Comparison of ENCODE assay signal across 14 cellular contexts in genomic region chrX:3262906-3263305, GRCh38.
DNase-seq lines count a peak whose midpoint lies in the region; ATAC-seq, FAIRE-seq and TF ChIP-seq lines count a peak whose summit lies in the region.
"Had no signal": no experiment of that assay in that cellular context is flagged by ENCODE, and none has a peak within 500 bp of the region (broad histone marks: within the 10 kb centered on the region; RNA-seq: fewer than 3 reads in every experiment).

No MANE protein-coding gene starts in this region.

- peaks cover 7% of the 10 kb centered on the region for H3K9me3 Mint-ChIP-seq in progenitor cell of endocrine pancreas (ENCODE audit: low read depth)
- H3K9me3 Mint-ChIP-seq: activated T-helper 17 cell treated with anti-CD3 and anti-CD28 coated beads, Interleukin-2, amount 50 U/mL, for 72 hours had no signal

- no peak for TF ChIP-seq CTCF in RWPE2 (IDR thresholded peaks at IDR 0.05; ENCODE audit: poor library complexity, severe bottlenecking)
- no peak for TF ChIP-seq CTCF in fibroblast of lung (conservative IDR thresholded peaks at IDR 0.05 in 1 of 2, IDR thresholded peaks at IDR 0.05 in 1 of 2; ENCODE audit: low read depth in 1 of 2, low read length in 2 of 2)
- no peak for TF ChIP-seq CTCF in progenitor cell of endocrine pancreas (IDR thresholded peaks at IDR 0.05; ENCODE audit: unreplicated experiment)
- no peak for TF ChIP-seq CTCF in stomach (IDR thresholded peaks at IDR 0.05)

- peaks cover 1% of the 10 kb centered on the region for H3K36me3 Mint-ChIP-seq in progenitor cell of endocrine pancreas (ENCODE audit: insufficient read depth)

- peak overlapping the region; percentile 84 for H3K27ac Mint-ChIP-seq in progenitor cell of endocrine pancreas
- H3K27ac Mint-ChIP-seq: activated T-helper 17 cell treated with anti-CD3 and anti-CD28 coated beads, Interleukin-2, amount 50 U/mL, for 72 hours had no signal

- no peak for TF ChIP-seq POLR2A in stomach (IDR thresholded peaks at IDR 0.05)

- H3K4me1 ChIP-seq in RWPE2 (ENCODE audit: insufficient read depth, poor library complexity, severe bottlenecking) (peaks cover 16% of the 10 kb centered on the region), fibroblast of lung (ENCODE audit: control insufficient read depth, extremely low read depth, insufficient read depth, low read length) (peaks cover 2% of the 10 kb centered on the region), small intestine (ENCODE audit: control insufficient read depth in 2 of 2, insufficient read depth in 1 of 2, low read depth in 1 of 2, low read length in 1 of 2) (no peaks in the 10 kb centered on the region), stomach (no peaks in the 10 kb centered on the region)
- H3K4me1 ChIP-seq: esophagus squamous epithelium, upper lobe of right lung had no signal

- H3K36me3 ChIP-seq in RWPE2 (ENCODE audit: low read depth), result no peaks in the 10 kb centered on the region
- no peaks in the 10 kb centered on the region for H3K36me3 ChIP-seq in fibroblast of lung (ENCODE audit: control insufficient read depth, insufficient read depth, low read length)
- no peaks in the 10 kb centered on the region for H3K36me3 ChIP-seq in small intestine (ENCODE audit: control insufficient read depth in 2 of 2, insufficient read depth in 2 of 2, low read length in 2 of 2)
- H3K36me3 ChIP-seq in stomach, result no peaks in the 10 kb centered on the region
- H3K36me3 ChIP-seq: esophagus squamous epithelium, upper lobe of right lung had no signal

- FAIRE-seq in small intestine (lab: Jason Lieb, UNC), result no peak

- no peaks in the 10 kb centered on the region for H3K27me3 Mint-ChIP-seq in progenitor cell of endocrine pancreas

- no peaks in the 10 kb centered on the region for H4K20me1 ChIP-seq in fibroblast of lung (ENCODE audit: control insufficient read depth, extremely low read depth, insufficient read depth, low read length)

- intact Hi-C loops in stomach (cut with DNase I; ENCODE audit: low total_unique reads), result no loop called here

- no peak overlapping the region for H2AFZ ChIP-seq in fibroblast of lung (ENCODE audit: low read length)

- H3K27ac ChIP-seq in RWPE2 (ENCODE audit: poor library complexity, severe bottlenecking) (peak overlapping the region; percentile 75), fibroblast of lung (ENCODE audit: insufficient read depth, low read length) (no peak overlapping the region), small intestine (ENCODE audit: low read depth in 1 of 2, low read length in 1 of 2) (no peak overlapping the region), stomach (peak overlapping the region in 1 of 5 donors; percentile 20)
- H3K27ac ChIP-seq: upper lobe of right lung had no signal

- H3K27me3 ChIP-seq in RWPE2 (ENCODE audit: insufficient read depth, poor library complexity, severe bottlenecking), result no peaks in the 10 kb centered on the region
- no peaks in the 10 kb centered on the region for H3K27me3 ChIP-seq in fibroblast of lung (ENCODE audit: control insufficient read depth, insufficient read depth, low read length)
- H3K27me3 ChIP-seq in small intestine (ENCODE audit: control insufficient read depth in 2 of 2, insufficient read depth in 2 of 2, low read length in 2 of 2), result no peaks in the 10 kb centered on the region
- no peaks in the 10 kb centered on the region for H3K27me3 ChIP-seq in stomach
- H3K27me3 ChIP-seq: esophagus squamous epithelium, upper lobe of right lung had no signal

- no peak for TF ChIP-seq EP300 in stomach (IDR thresholded peaks at IDR 0.05)

- 67 to 72% (median 68%) methylated on average over 1 of the region's 1 CpG for WGBS in small intestine, 3 donors
- WGBS in stomach, 5 donors, result 36 to 65% (median 53%) methylated on average over 1 of the region's 1 CpG

- H3K79me2 ChIP-seq in fibroblast of lung (ENCODE audit: control insufficient read depth, insufficient read depth, low read length), result no peaks in the 10 kb centered on the region

- ATAC-seq in RWPE2 (ENCODE audit: low read depth), result peak; percentile 93
- ATAC-seq in GM21423 (IDR thresholded peaks at IDR 0.05; ENCODE audit: unreplicated experiment), result no peak
- ATAC-seq: activated T-helper 17 cell treated with anti-CD3 and anti-CD28 coated beads, Interleukin-2, amount 50 U/mL, for 72 hours; upper lobe of right lung had no signal

- H3K4me1 Mint-ChIP-seq in progenitor cell of endocrine pancreas (ENCODE audit: low read depth), result peaks cover 9% of the 10 kb centered on the region
- H3K4me1 Mint-ChIP-seq: activated T-helper 17 cell treated with anti-CD3 and anti-CD28 coated beads, Interleukin-2, amount 50 U/mL, for 72 hours had no signal

- DNase-seq in ELR (ENCODE audit: low read depth) (peak; percentile 92), RWPE2 (ENCODE audit: low spot score) (peak; percentile 27), fibroblast of lung (ENCODE audit: low read depth in 2 of 2) (peak; percentile 85 to 93), progenitor cell of endocrine pancreas (ENCODE audit: low spot score, unreplicated experiment) (no peak), small intestine (no peak), NCI-H524 treated with DMSO at 0.1 percent for 48 hours (lab: John Stamatoyannopoulos, UW) (no peak), stomach (no peak)
- DNase-seq: DND-41; esophagus squamous epithelium; stimulated activated CD4-positive, alpha-beta T cell treated with anti-CD3 and anti-CD28 coated beads, Interleukin-2, amount 100 ng/mL, for 48 hours; T-helper 9 cell; upper lobe of right lung had no signal

- H3K4me3 ChIP-seq in RWPE2 (ENCODE audit: severe bottlenecking) (no peak overlapping the region), fibroblast of lung (replicated peaks in 1 of 4; ENCODE audit: control extremely low read depth in 1 of 4, insufficient read depth in 1 of 4, low read depth in 3 of 4, low read length in 4 of 4) (no peak overlapping the region), small intestine (ENCODE audit: low read depth in 1 of 2, low read length in 2 of 2) (no peak overlapping the region), stomach (no peak overlapping the region)
- H3K4me3 ChIP-seq: esophagus squamous epithelium, upper lobe of right lung had no signal

- peak overlapping the region; percentile 58 for H3K4me2 ChIP-seq in fibroblast of lung (ENCODE audit: extremely low read depth, insufficient read depth, low read length)

- no peak overlapping the region for H3K4me3 Mint-ChIP-seq in progenitor cell of endocrine pancreas (ENCODE audit: low read depth)
- H3K4me3 Mint-ChIP-seq: activated T-helper 17 cell treated with anti-CD3 and anti-CD28 coated beads, Interleukin-2, amount 50 U/mL, for 72 hours had no signal

- H3K9me3 ChIP-seq in RWPE2 (ENCODE audit: severe bottlenecking) (no peaks in the 10 kb centered on the region), fibroblast of lung (ENCODE audit: control insufficient read depth, insufficient read depth, low read depth, low read length) (no peaks in the 10 kb centered on the region), small intestine (ENCODE audit: control insufficient read depth, low read depth) (no peaks in the 10 kb centered on the region), stomach (peaks cover 0 to 21% (median 5%) of the 10 kb centered on the region in 4 donors)
- H3K9me3 ChIP-seq: upper lobe of right lung had no signal

- no peak overlapping the region for H3K9ac ChIP-seq in fibroblast of lung (ENCODE audit: insufficient read depth, low read length)

Comparison
In these comparisons a context has a peak if more than half of its experiments do, and no peak if none do; other contexts are left out.
1. DNase-seq: peak in ELR (single experiment), RWPE2 (single experiment) and fibroblast of lung (2 of 2); none in progenitor cell of endocrine pancreas (single experiment), small intestine (single experiment), NCI-H524 treated with DMSO at 0.1 percent for 48 hours (single experiment) and stomach (single experiment).